In genomic region chr7:116209561-116210070, GRCh38 we compare ENCODE assay signal across 8 cellular contexts. TPM values are rescaled to one million over a fixed set of nuclear protein-coding genes. Genes with fewer than 3 reads are reported as not detected.
DNase-seq lines count a peak whose midpoint lies in the region; ATAC-seq and TF ChIP-seq lines count a peak whose summit lies in the region.

No MANE protein-coding gene starts in this region.

- peak in 4 of 10 experiments; percentile 5 to 22 (median 18) for DNase-seq in CD4-positive, alpha-beta T cell
- peak; percentile 22 for DNase-seq in IMR-90
- DNase-seq in ascending aorta (ENCODE audit: low spot score in 2 of 2) = no peak
- peak in 6 of 9 donors; percentile 11 to 35 (median 25) for DNase-seq in naive thymus-derived CD4-positive, alpha-beta T cell
- no peak for DNase-seq in epidermal melanocyte (ENCODE audit: insufficient read length, low spot score)
- DNase-seq in GM13976 (ENCODE audit: low spot score) = no peak
- no peak for DNase-seq in DMS79 (lab: John Stamatoyannopoulos, UW)
- no peak for DNase-seq in effector CD8-positive, alpha-beta T cell (lab: John Stamatoyannopoulos, UW)

- no peak overlapping the region for H2AK9ac ChIP-seq in IMR-90 (replicated peaks; ENCODE audit: low read depth, low read length, poor library complexity)

- H2BK15ac ChIP-seq in IMR-90 (ENCODE audit: low read depth, low read length) = peak overlapping the region; percentile 5; the same call in 1 of the 3 replicates

- peaks cover 48% of the 10 kb centered on the region for H3K4me1 Mint-ChIP-seq in CD4-positive, alpha-beta T cell (ENCODE audit: low read depth)
- peaks cover 31 to 54% (median 43%) of the 10 kb centered on the region in 7 donors for H3K4me1 Mint-ChIP-seq in naive thymus-derived CD4-positive, alpha-beta T cell

- no peaks in the 10 kb centered on the region for H3K27me3 ChIP-seq in CD4-positive, alpha-beta T cell (ENCODE audit: control insufficient read depth, insufficient read depth, low read length)
- H3K27me3 ChIP-seq in IMR-90 (ENCODE audit: control insufficient read depth, insufficient read depth, low read length) = no peaks in the 10 kb centered on the region
- H3K27me3 ChIP-seq in ascending aorta = no peaks in the 10 kb centered on the region
- no peaks in the 10 kb centered on the region for H3K27me3 ChIP-seq in naive thymus-derived CD4-positive, alpha-beta T cell (ENCODE audit: control insufficient read depth in 2 of 2, insufficient read depth in 2 of 2, low read length in 2 of 2)

- H3K27ac ChIP-seq in CD4-positive, alpha-beta T cell (ENCODE audit: low read depth, low read length) = peak overlapping the region; percentile 93
- H3K27ac ChIP-seq in IMR-90 (ENCODE audit: insufficient read depth, low read length) (no peak overlapping the region), ascending aorta (peak overlapping the region; percentile 91 to 99)
- H3K27ac ChIP-seq in naive thymus-derived CD4-positive, alpha-beta T cell (ENCODE audit: low read depth, low read length) = peak overlapping the region; percentile 93

- peak overlapping the region; percentile 91 for H3K4me3 Mint-ChIP-seq in CD4-positive, alpha-beta T cell
- peak overlapping the region; percentile 63 to 98 (median 84) for H3K4me3 Mint-ChIP-seq in naive thymus-derived CD4-positive, alpha-beta T cell

- H3K23ac ChIP-seq in IMR-90 (ENCODE audit: low read depth, low read length) = no peak overlapping the region; the same call in 1 of the 2 replicates

- CTCF ChIA-PET in CD4-positive, alpha-beta T cell (lab: Charles Lee) = interaction anchor here (1.4 to 4.5 kb wide), 4 partner anchors 21 to 29 kb away, joined by 3 to 34 read pairs (median 16); no protein-coding TSS in a partner anchor
- CTCF ChIA-PET in IMR-90 (lab: Yijun Ruan, JAX) = no interaction called here
- CTCF ChIA-PET in naive thymus-derived CD4-positive, alpha-beta T cell (lab: Charles Lee) = interaction anchor here (2.6 to 6.2 kb wide), 3 partner anchors 11 to 28 kb away, joined by 13 to 66 read pairs (median 42); no protein-coding TSS in a partner anchor

- ATAC-seq in CD4-positive, alpha-beta T cell (ENCODE audit: poor library complexity) = peak; percentile 5
- ATAC-seq in IMR-90 (ENCODE audit: low read depth) = no peak
- ATAC-seq in naive thymus-derived CD4-positive, alpha-beta T cell = no peak

- intact Hi-C loops in CD4-positive, alpha-beta T cell (cut with DNase I, micrococcal nuclease) = loop anchor here (2.0 to 10.0 kb wide), 5 partner anchors 15 to 1975 kb away; partner anchors contain the start of gene LSM8 (in 1 of the 2)
- intact Hi-C loops in IMR-90 (cut with micrococcal nuclease) (loop anchor here (2.0 kb wide), 1 partner anchor 23 kb away; no protein-coding TSS in a partner anchor), ascending aorta (cut with DNase I) (loop anchor here (1.0 to 5.0 kb wide), 3 partner anchors 13 to 318 kb away; partner anchors contain the start of gene CAV1)
- intact Hi-C loops in naive thymus-derived CD4-positive, alpha-beta T cell (cut with micrococcal nuclease) = loop anchor here (2.0 to 10.0 kb wide), 5 partner anchors 65 to 1287 kb away; partner anchors contain the start of genes MDFIC (in 2 of the 2), CAPZA2 (in 1 of the 2) and ST7 (in 1 of the 2)

- no TSS peak for BruUV-seq in IMR-90 (replicated peaks; lab: Mats Ljungman, UMichigan)

- POLR2A ChIA-PET in CD4-positive, alpha-beta T cell (lab: Charles Lee) = interaction anchor here (0.9 to 6.3 kb wide), 11 partner anchors 9 to 801 kb away, joined by 3 to 117 read pairs (median 9); partner anchors contain the start of gene CAPZA2
- POLR2A ChIA-PET in IMR-90 (lab: Charles Lee; ENCODE audit: unreplicated experiment) = no interaction called here
- POLR2A ChIA-PET in naive thymus-derived CD4-positive, alpha-beta T cell (lab: Charles Lee) = interaction anchor here (0.7 to 5.7 kb wide), 8 partner anchors 9 to 800 kb away, joined by 3 to 43 read pairs (median 12); no protein-coding TSS in a partner anchor

- no peak overlapping the region for H3K4me2 ChIP-seq in IMR-90 (ENCODE audit: low read depth, low read length)

- H3K9me3 ChIP-seq in CD4-positive, alpha-beta T cell (ENCODE audit: control insufficient read depth, low read length) = no peaks in the 10 kb centered on the region
- H3K9me3 ChIP-seq in IMR-90 (ENCODE audit: control insufficient read depth, insufficient read depth, low read length) = no peaks in the 10 kb centered on the region
- H3K9me3 ChIP-seq in ascending aorta = no peaks in the 10 kb centered on the region
- no peaks in the 10 kb centered on the region for H3K9me3 ChIP-seq in naive thymus-derived CD4-positive, alpha-beta T cell (ENCODE audit: control insufficient read depth in 2 of 3, low read length in 3 of 3)

- H2BK5ac ChIP-seq in IMR-90 (ENCODE audit: low read depth, low read length, poor library complexity, severe bottlenecking) = no peak overlapping the region

- no peaks in the 10 kb centered on the region; the same call in 1 of the 2 replicates for H4K20me1 ChIP-seq in IMR-90 (ENCODE audit: insufficient read depth, low read length)

- no peak overlapping the region for H3K9ac ChIP-seq in IMR-90 (ENCODE audit: low read depth, low read length)

- no peaks in the 10 kb centered on the region for H3K27me3 Mint-ChIP-seq in CD4-positive, alpha-beta T cell
- peaks cover 0 to 2% (median 0%) of the 10 kb centered on the region in 5 donors for H3K27me3 Mint-ChIP-seq in naive thymus-derived CD4-positive, alpha-beta T cell

- H3K79me1 ChIP-seq in IMR-90 (ENCODE audit: low read depth in 1 of 2, low read length in 2 of 2) = peaks cover under 1 to 29% of the 10 kb centered on the region in 2 experiments; a peak in 3 of 4 replicates

- H3K14ac ChIP-seq in IMR-90 (replicated peaks; ENCODE audit: low read depth, low read length) = no peak overlapping the region

- TF ChIP-seq POLR2A in IMR-90 (IDR thresholded peaks at IDR 0.05; ENCODE audit: low read depth, low read length) = no peak

- no peak for TF ChIP-seq CTCF in CD4-positive, alpha-beta T cell (IDR thresholded peaks at IDR 0.05)
- no peak for TF ChIP-seq CTCF in IMR-90 (conservative IDR thresholded peaks at IDR 0.05; ENCODE audit: low read depth, low read length)
- no peak for TF ChIP-seq CTCF in ascending aorta (IDR thresholded peaks at IDR 0.05)
- no peak for TF ChIP-seq CTCF in GM13976 (IDR thresholded peaks at IDR 0.05; ENCODE audit: borderline replicate concordance, control extremely low read depth, extremely low read depth, insufficient read depth, missing control alignments)

- in situ Hi-C loops in IMR-90 (cut with MboI; ENCODE audit: low sequenced_read_pairs) (no loop called here), GM13976 (cut with MboI; ENCODE audit: low sequenced_read_pairs, unreplicated experiment) (no loop called here)

- H3K9me1 ChIP-seq in IMR-90 (ENCODE audit: insufficient read depth, low read length) = 0 out of 2 replicates have a peak, but pooled peaks cover 2% of the 10 kb centered on the region

- H2BK20ac ChIP-seq in IMR-90 (ENCODE audit: low read depth, low read length) = no peak overlapping the region

- no peak overlapping the region for H4K91ac ChIP-seq in IMR-90 (ENCODE audit: insufficient read depth, low read depth, low read length)

- no peak overlapping the region for H2BK120ac ChIP-seq in IMR-90 (ENCODE audit: low read depth, low read length)

- H3K4ac ChIP-seq in IMR-90 (ENCODE audit: low read depth, low read length) = no peak overlapping the region

- WGBS in IMR-90 (ENCODE audit: extremely low coverage in 2 of 2, insufficient read length in 1 of 2), 2 experiments = no CpG with 5 or more reads among the region's 6 CpGs

- H3K4me1 ChIP-seq in IMR-90 (ENCODE audit: control insufficient read depth, insufficient read depth, low read length) (peaks cover 2% of the 10 kb centered on the region), ascending aorta (peaks cover 0 to 9% of the 10 kb centered on the region in 2 donors)
- peaks cover 11 to 25% of the 10 kb centered on the region in 2 donors for H3K4me1 ChIP-seq in naive thymus-derived CD4-positive, alpha-beta T cell (ENCODE audit: control insufficient read depth in 2 of 2, insufficient read depth in 2 of 2, low read length in 2 of 2)

- H3K9me3 Mint-ChIP-seq in CD4-positive, alpha-beta T cell = peaks cover 5% of the 10 kb centered on the region
- peaks cover 0 to 5% (median 0%) of the 10 kb centered on the region in 11 donors for H3K9me3 Mint-ChIP-seq in naive thymus-derived CD4-positive, alpha-beta T cell

- H3K36me3 ChIP-seq in IMR-90 (ENCODE audit: control insufficient read depth, insufficient read depth, low read length) (no peaks in the 10 kb centered on the region), ascending aorta (no peaks in the 10 kb centered on the region)
- H3K36me3 ChIP-seq in naive thymus-derived CD4-positive, alpha-beta T cell (ENCODE audit: control insufficient read depth in 2 of 3, insufficient read depth in 3 of 3, low read length in 3 of 3) = no peaks in the 10 kb centered on the region

- H3K36me3 Mint-ChIP-seq in CD4-positive, alpha-beta T cell (ENCODE audit: low read depth) = peaks cover 18% of the 10 kb centered on the region
- H3K36me3 Mint-ChIP-seq in naive thymus-derived CD4-positive, alpha-beta T cell = peaks cover 0 to 21% (median 6%) of the 10 kb centered on the region in 5 donors

- H3K27ac Mint-ChIP-seq in CD4-positive, alpha-beta T cell = peak overlapping the region; percentile 99
- peak overlapping the region; percentile 64 to 98 (median 94) for H3K27ac Mint-ChIP-seq in naive thymus-derived CD4-positive, alpha-beta T cell

- H4K5ac ChIP-seq in IMR-90 (ENCODE audit: low read depth, low read length) = no peak overlapping the region

- H3K18ac ChIP-seq in IMR-90 (ENCODE audit: low read depth, low read length) = no peak overlapping the region

- no peak overlapping the region for H2AFZ ChIP-seq in IMR-90 (replicated peaks; ENCODE audit: low read length, poor library complexity)

- dilution Hi-C loops in IMR-90 (cut with HindIII; ENCODE audit: low sequenced_read_pairs, unreplicated experiment) = no loop called here

- no peak overlapping the region; a peak in 1 of 4 replicates for H4K8ac ChIP-seq in IMR-90 (ENCODE audit: low read depth in 2 of 2, low read length in 2 of 2)

- H3K56ac ChIP-seq in IMR-90 (ENCODE audit: extremely low read depth, insufficient read depth, low read length) = no peak overlapping the region

- H3K4me3 ChIP-seq in IMR-90 (ENCODE audit: insufficient read depth, low read depth, low read length) (no peak overlapping the region), ascending aorta (peak overlapping the region in 1 of 2 donors; percentile 85)
- peak overlapping the region; percentile 92 for H3K4me3 ChIP-seq in naive thymus-derived CD4-positive, alpha-beta T cell (ENCODE audit: low read length)

- no peak for TF ChIP-seq RAD21 in IMR-90 (IDR thresholded peaks at IDR 0.05; ENCODE audit: low read length)

- H2AK5ac ChIP-seq in IMR-90 (ENCODE audit: low read depth, low read length) = peak overlapping the region; percentile 17; the same call in 1 of the 2 replicates

RNA-seq across cellular contexts. Expression of gene TES, which starts 0.7 kb away (rescaled TPM):
- 100 to 1,000 TPM; 114 to 120 TPM for total RNA-seq in CD4-positive, alpha-beta T cell
- total RNA-seq in IMR-90 (2012; rRNA removed) (83.3 and 91.9 TPM in 2 replicates), ascending aorta (108 TPM)
- 49.7 and 54.0 TPM in 2 replicates for polyA plus RNA-seq in IMR-90 (2012; rRNA removed)
- polyA plus RNA-seq in IMR-90 (2012; cell fraction: cytosol; rRNA removed) = 20.3 and 32.9 TPM in 2 replicates
- polyA plus RNA-seq in IMR-90 (2012; cell fraction: nucleus; rRNA removed; ENCODE audit: low replicate concordance) = 17.8 and 73.1 TPM in 2 replicates
- 100 to 1,000 TPM in 4 of 5 experiments, 10 to 100 TPM in 1; 99.2 to 120 (median 114) TPM for total RNA-seq in naive thymus-derived CD4-positive, alpha-beta T cell
- polyA plus RNA-seq in naive thymus-derived CD4-positive, alpha-beta T cell = 100 to 1,000 TPM; 189 to 195 TPM

Comparison
In these comparisons a context has a peak if more than half of its experiments do, and no peak if none do; other contexts are left out.
1. DNase-seq: peak in IMR-90 (single experiment) and naive thymus-derived CD4-positive, alpha-beta T cell (6 of 9); none in ascending aorta (0 of 2), epidermal melanocyte (single experiment), GM13976 (single experiment), DMS79 (single experiment) and effector CD8-positive, alpha-beta T cell (single experiment).